2 cellular contexts compared by ENCODE assay signal in the genomic region with DNA sequence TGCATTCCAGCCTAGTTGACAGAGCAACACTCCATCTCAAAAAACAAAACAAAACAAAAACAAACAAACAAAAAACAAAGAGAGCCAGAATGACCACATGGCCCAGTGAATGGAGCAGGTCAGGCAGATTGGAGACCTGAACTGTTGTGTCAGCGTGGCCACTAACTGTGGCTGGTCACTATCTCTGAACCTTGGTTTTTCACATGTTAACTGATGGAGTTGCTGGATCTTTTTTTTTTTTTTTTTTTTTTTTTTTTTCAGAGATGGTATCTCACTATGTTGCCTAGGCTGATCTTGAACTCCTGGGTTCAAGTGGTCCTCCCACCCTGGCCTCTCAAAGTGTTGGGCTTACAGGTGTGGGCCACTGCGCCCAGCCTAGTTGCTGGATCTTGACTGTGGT.
TF ChIP-seq lines count a peak whose summit lies in the region.

No MANE protein-coding gene starts in this region.

TF ChIP-seq in HEK293, 187 proteins besides CTCF, POLR2A, EP300 and RAD21:
- no peak for TF ChIP-seq ZNF354C (tag by site-specific recombination; IDR thresholded peaks at IDR 0.05; ENCODE audit: borderline replicate concordance, low read depth)
- TF ChIP-seq, protein P1, sequence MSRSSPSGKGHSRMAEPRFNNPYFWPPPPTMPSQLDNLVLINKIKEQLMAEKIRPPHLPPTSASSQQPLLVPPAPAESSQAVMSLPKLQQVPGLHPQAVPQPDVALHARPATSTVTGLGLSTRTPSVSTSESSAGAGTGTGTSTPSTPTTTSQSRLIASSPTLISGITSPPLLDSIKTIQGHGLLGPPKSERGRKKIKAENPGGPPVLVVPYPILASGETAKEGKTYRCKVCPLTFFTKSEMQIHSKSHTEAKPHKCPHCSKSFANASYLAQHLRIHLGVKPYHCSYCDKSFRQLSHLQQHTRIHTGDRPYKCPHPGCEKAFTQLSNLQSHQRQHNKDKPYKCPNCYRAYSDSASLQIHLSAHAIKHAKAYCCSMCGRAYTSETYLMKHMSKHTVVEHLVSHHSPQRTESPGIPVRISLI (tag by site-specific recombination; IDR thresholded peaks at IDR 0.05), result peak; percentile 85

TF ChIP-seq in K562, 482 proteins besides CTCF, POLR2A, EP300 and RAD21:
- TF ChIP-seq ZNF384 (IDR thresholded peaks at IDR 0.05; ENCODE audit: low read depth, low read length) (peak; percentile 85), CHCHD3 (CRISPR knock-in tag; IDR thresholded peaks at IDR 0.05) (no peak)
- TF ChIP-seq, protein P2, sequence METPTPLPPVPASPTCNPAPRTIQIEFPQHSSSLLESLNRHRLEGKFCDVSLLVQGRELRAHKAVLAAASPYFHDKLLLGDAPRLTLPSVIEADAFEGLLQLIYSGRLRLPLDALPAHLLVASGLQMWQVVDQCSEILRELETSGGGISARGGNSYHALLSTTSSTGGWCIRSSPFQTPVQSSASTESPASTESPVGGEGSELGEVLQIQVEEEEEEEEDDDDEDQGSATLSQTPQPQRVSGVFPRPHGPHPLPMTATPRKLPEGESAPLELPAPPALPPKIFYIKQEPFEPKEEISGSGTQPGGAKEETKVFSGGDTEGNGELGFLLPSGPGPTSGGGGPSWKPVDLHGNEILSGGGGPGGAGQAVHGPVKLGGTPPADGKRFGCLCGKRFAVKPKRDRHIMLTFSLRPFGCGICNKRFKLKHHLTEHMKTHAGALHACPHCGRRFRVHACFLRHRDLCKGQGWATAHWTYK (CRISPR knock-in tag; IDR thresholded peaks at IDR 0.05), result peak; percentile 40; the same call in 1 of the 2 replicates
